In the genomic region with DNA sequence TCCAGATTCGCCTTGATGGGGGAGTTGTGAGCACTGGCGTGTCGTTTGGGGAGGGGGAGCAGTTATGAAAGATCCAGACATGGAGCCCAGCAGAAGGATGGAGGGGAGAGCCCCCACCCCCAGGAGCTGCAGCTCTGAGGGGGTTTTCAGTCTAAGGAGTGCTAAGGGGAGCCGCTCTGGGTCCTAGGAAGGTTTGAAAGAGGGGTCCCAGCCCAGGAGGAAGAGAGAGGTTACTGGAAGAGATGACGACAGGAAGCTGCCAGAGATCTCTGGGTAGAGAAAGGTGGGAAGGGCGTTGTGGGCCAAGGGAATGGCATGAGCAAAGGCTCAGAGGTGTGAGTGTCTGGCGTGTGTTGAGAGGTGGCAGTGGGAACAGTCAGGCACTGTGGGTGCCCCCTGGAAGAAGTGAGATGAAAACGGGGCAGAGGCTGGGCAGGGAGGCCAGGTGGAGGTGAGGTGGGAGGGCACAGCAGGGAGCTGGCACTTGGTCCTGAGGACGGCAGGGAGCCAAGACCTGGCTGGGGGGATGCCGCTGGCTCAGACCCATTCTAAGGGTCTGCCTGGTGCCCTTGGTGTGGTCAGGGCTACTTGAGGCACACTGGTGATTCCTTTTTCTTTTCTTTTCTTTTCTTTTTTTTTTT, we compare ENCODE assay signal across 1 cellular context.
TF ChIP-seq lines count a peak whose summit lies in the region.

No MANE protein-coding gene starts in this region.

TF ChIP-seq in A549, 52 proteins besides CTCF, POLR2A, EP300 and RAD21 (continued from another document):
- TF ChIP-seq, protein P1, sequence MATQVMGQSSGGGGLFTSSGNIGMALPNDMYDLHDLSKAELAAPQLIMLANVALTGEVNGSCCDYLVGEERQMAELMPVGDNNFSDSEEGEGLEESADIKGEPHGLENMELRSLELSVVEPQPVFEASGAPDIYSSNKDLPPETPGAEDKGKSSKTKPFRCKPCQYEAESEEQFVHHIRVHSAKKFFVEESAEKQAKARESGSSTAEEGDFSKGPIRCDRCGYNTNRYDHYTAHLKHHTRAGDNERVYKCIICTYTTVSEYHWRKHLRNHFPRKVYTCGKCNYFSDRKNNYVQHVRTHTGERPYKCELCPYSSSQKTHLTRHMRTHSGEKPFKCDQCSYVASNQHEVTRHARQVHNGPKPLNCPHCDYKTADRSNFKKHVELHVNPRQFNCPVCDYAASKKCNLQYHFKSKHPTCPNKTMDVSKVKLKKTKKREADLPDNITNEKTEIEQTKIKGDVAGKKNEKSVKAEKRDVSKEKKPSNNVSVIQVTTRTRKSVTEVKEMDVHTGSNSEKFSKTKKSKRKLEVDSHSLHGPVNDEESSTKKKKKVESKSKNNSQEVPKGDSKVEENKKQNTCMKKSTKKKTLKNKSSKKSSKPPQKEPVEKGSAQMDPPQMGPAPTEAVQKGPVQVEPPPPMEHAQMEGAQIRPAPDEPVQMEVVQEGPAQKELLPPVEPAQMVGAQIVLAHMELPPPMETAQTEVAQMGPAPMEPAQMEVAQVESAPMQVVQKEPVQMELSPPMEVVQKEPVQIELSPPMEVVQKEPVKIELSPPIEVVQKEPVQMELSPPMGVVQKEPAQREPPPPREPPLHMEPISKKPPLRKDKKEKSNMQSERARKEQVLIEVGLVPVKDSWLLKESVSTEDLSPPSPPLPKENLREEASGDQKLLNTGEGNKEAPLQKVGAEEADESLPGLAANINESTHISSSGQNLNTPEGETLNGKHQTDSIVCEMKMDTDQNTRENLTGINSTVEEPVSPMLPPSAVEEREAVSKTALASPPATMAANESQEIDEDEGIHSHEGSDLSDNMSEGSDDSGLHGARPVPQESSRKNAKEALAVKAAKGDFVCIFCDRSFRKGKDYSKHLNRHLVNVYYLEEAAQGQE (IDR thresholded peaks at IDR 0.05), result no peak
- TF ChIP-seq POLR2AphosphoS2 (conservative IDR thresholded peaks at IDR 0.05; ENCODE audit: low read length) (no peak), HOXB5 (CRISPR knock-in tag; IDR thresholded peaks at IDR 0.05) (no peak), KDM1A (IDR thresholded peaks at IDR 0.05; ENCODE audit: low read depth) (no peak)
